In genomic region chr13:34750078-34750703, GRCh38 we compare ENCODE assay signal across 9 cellular contexts.
DNase-seq lines count a peak whose midpoint lies in the region; ATAC-seq and TF ChIP-seq lines count a peak whose summit lies in the region.
"Had no signal": no experiment of that assay in that cellular context is flagged by ENCODE, and none has a peak within 500 bp of the region (broad histone marks: within the 10 kb centered on the region; RNA-seq: fewer than 3 reads in every experiment).

No MANE protein-coding gene starts in this region.

- H3K9me3 ChIP-seq in left ventricle myocardium inferior (replicated peaks), result peaks cover 10% of the 10 kb centered on the region
- no peaks in the 10 kb centered on the region for H3K9me3 ChIP-seq in stomach smooth muscle (ENCODE audit: control insufficient read depth in 2 of 2, low read length in 2 of 2)

- no peaks in the 10 kb centered on the region for H3K36me3 ChIP-seq in left ventricle myocardium inferior
- no peaks in the 10 kb centered on the region for H3K36me3 ChIP-seq in stomach smooth muscle (ENCODE audit: control insufficient read depth in 2 of 2, insufficient read depth in 2 of 2, low read length in 2 of 2)

- peak overlapping the region; percentile 51 for H3K4me3 ChIP-seq in left ventricle myocardium inferior
- H3K4me3 ChIP-seq in stomach smooth muscle (ENCODE audit: low read length in 2 of 2), result peak overlapping the region; percentile 68 to 77

- H3K27me3 ChIP-seq in left ventricle myocardium inferior (ENCODE audit: low read depth), result no peaks in the 10 kb centered on the region
- no peaks in the 10 kb centered on the region for H3K27me3 ChIP-seq in stomach smooth muscle (ENCODE audit: control insufficient read depth in 1 of 2, insufficient read depth in 2 of 2, low read length in 2 of 2)

- DNase-seq in COR-L47 (lab: John Stamatoyannopoulos, UW), result peak; percentile 84
- DNase-seq in NCI-H526 (lab: John Stamatoyannopoulos, UW), result peak; percentile 58 to 74
- peak; percentile 23 for DNase-seq in left ventricle myocardium inferior
- DNase-seq in dermis blood vessel endothelial cell, result no peak
- no peak for DNase-seq in activated CD4-positive, alpha-beta T cell treated with anti-CD3 and anti-CD28 coated beads for 1 hour
- DNase-seq: activated B cell treated with CpG ODN at 0.5 μM for 24 hours had no signal

- intact Hi-C loops in left ventricle myocardium inferior (cut with micrococcal nuclease), result no loop called here

- peak; percentile 73 for ATAC-seq in HG02588 (IDR thresholded peaks at IDR 0.05; ENCODE audit: unreplicated experiment)
- no peak for ATAC-seq in GM18519 (IDR thresholded peaks at IDR 0.05; ENCODE audit: low FRiP score, unreplicated experiment)

- peaks cover 37% of the 10 kb centered on the region for H3K4me1 ChIP-seq in left ventricle myocardium inferior
- H3K4me1 ChIP-seq in stomach smooth muscle (ENCODE audit: control insufficient read depth, insufficient read depth, low read length), result peaks cover 11% of the 10 kb centered on the region

- H3K27ac ChIP-seq in left ventricle myocardium inferior (replicated peaks), result no peak overlapping the region
- H3K27ac ChIP-seq in stomach smooth muscle (ENCODE audit: low read length), result no peak overlapping the region

- H3K9ac ChIP-seq in stomach smooth muscle (ENCODE audit: low read length in 2 of 2), result peak overlapping the region; percentile 48 to 52

- TF ChIP-seq CTCF in left ventricle myocardium inferior (IDR thresholded peaks at IDR 0.05; ENCODE audit: borderline replicate concordance), result no peak

Comparison
In these comparisons a context has a peak if more than half of its experiments do, and no peak if none do; other contexts are left out.
1. DNase-seq: peak in COR-L47 (single experiment), NCI-H526 (2 of 2) and left ventricle myocardium inferior (single experiment); none in dermis blood vessel endothelial cell (single experiment) and activated CD4-positive, alpha-beta T cell treated with anti-CD3 and anti-CD28 coated beads for 1 hour (single experiment).